Comparison of ENCODE assay signal across 35 cellular contexts in the genomic region with DNA sequence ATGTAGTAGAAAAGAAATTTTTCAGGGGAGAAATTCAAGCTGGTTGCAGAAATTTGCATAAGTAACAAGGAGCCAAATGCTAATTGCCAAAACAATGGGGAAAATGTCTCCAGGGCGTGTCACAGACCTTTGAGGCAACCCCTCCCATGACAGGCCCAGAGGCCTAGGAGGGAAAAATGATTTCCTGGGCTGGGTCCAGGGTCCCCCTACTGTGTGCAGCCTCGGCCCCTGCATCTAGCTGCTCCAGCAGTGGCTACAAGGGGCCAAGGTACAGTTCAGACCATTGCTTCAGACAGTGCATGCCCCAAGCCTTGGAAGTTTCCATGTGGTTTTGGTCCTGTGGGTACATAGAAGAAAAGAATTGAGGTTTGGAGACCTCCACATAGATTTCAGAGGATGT.
"Had no signal": no experiment of that assay in that cellular context is flagged by ENCODE, and none has a peak within 500 bp of the region (broad histone marks: within the 10 kb centered on the region; RNA-seq: fewer than 3 reads in every experiment).

No MANE protein-coding gene starts in this region.

- DNase-seq: Karpas-422, Kasumi-1, KG1, MG63, MM.1S, MV-4-11, NCI-H1048, NCI-H1092, NCI-H1092 treated with DMSO at 0.1 percent for 48 hours, NCI-H1105, NCI-H1105 treated with DMSO at 0.1 percent for 48 hours, NCI-H1417, NCI-H1417 treated with DMSO at 0.1 percent for 48 hours, NCI-H1436, NCI-H1436 treated with DMSO at 0.1 percent for 48 hours, NCI-H146, NCI-H1694, NCI-H1694 treated with DMSO at 0.1 percent for 48 hours, NCI-H187, NCI-H187 treated with DMSO at 0.1 percent for 48 hours, NCI-H1930, NCI-H2029, NCI-H2029 treated with DMSO at 0.1 percent for 48 hours, NCI-H2081, NCI-H2081 treated with DMSO at 0.1 percent for 48 hours, NCI-H2107, NCI-H2171, NCI-H2171 treated with DMSO at 0.1 percent for 48 hours, NCI-H2227 treated with DMSO at 0.1 percent for 48 hours, NCI-H226, NCI-H345, NCI-H446, NCI-H446 treated with DMSO at 0.1 percent for 48 hours, NCI-H510A had no signal

- H3K36me3 ChIP-seq: MG63 had no signal

- H3K27me3 ChIP-seq: MG63 had no signal

- H3K27ac ChIP-seq: KMS-11 had no signal

- H3K4me3 ChIP-seq: MG63 had no signal

- H3K9me3 ChIP-seq: MG63 had no signal
